In the genomic region with DNA sequence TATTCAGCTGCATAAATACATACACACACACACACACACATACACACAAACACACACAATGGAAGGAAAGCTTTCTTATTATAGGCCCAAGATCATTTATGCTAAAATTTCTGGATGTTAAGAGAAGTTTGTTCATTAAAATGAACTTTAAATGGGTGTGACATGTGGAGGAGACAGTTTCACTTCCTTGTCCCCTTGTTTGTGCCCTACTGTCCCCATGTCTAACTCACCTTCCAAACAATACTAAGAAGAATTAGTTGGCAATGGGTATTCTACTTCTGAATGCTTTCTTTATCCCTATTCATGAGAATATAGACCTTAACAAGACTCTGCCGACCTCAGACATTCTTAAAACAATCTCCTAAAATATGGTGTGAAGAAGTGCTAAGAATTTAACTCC, we compare ENCODE assay signal across 25 cellular contexts.
"Had no signal": no experiment of that assay in that cellular context is flagged by ENCODE, and none has a peak within 500 bp of the region (broad histone marks: within the 10 kb centered on the region; RNA-seq: fewer than 3 reads in every experiment).

No MANE protein-coding gene starts in this region.

- DNase-seq: activated CD4-positive, alpha-beta memory T cell treated with anti-CD3 and anti-CD28 coated beads, Interleukin-2, amount 10 ng/mL, durations not matched to agents 7 days and 5 days; activated CD4-positive, alpha-beta T cell treated with anti-CD3 and anti-CD28 coated beads for 1 hour; activated CD4-positive, alpha-beta T cell treated with anti-CD3 and anti-CD28 coated beads, Interleukin-2, amount 10 ng/mL, durations not matched to agents 7 days and 5 days; activated CD8-positive, alpha-beta memory T cell treated with anti-CD3 and anti-CD28 coated beads, Interleukin-2, amount 50 U/mL, for 48 hours; activated gamma-delta T cell; activated naive CD8-positive, alpha-beta T cell treated with anti-CD3 and anti-CD28 coated beads, Interleukin-2, amount 50 U/mL, for 24 hours; activated T-cell treated with anti-CD3 and anti-CD28 coated beads, Interleukin-2, amount 50 U/mL, for 24 hours; amygdala; caudate nucleus; cortex of kidney; islet precursor cell; left ventricle myocardium superior; natural killer cell; posterior cingulate gyrus; right cardiac atrium; stimulated activated CD4-positive, alpha-beta T cell treated with anti-CD3 and anti-CD28 coated beads, Interleukin-15, amount 100 ng/mL, for 24 hours; stimulated activated CD4-positive, alpha-beta T cell treated with anti-CD3 and anti-CD28 coated beads, Interleukin-2, amount 100 ng/mL, for 24 hours; stimulated activated naive CD4-positive, alpha-beta T cell treated with Interleukin-2 at 50 U/mL for 16 hours; T-helper 9 cell; testis; transverse colon had no signal

- H3K9me3 ChIP-seq: gastroesophageal sphincter, testis, transverse colon had no signal

- ATAC-seq: activated naive CD8-positive, alpha-beta T cell treated with anti-CD3 and anti-CD28 coated beads, Interleukin-2, amount 50 U/mL, for 24 hours; gastroesophageal sphincter; left ventricle myocardium superior; right cardiac atrium had no signal

- H3K27ac Mint-ChIP-seq: activated CD4-positive, alpha-beta memory T cell treated with anti-CD3 and anti-CD28 coated beads, Interleukin-2, amount 10 ng/mL, durations not matched to agents 7 days and 5 days; activated CD4-positive, alpha-beta T cell treated with anti-CD3 and anti-CD28 coated beads, Interleukin-2, amount 10 ng/mL, durations not matched to agents 7 days and 5 days; activated naive CD4-positive, alpha-beta T cell treated with anti-CD3 and anti-CD28 coated beads, Interleukin-2, amount 50 U/mL, for 24 hours; activated naive CD8-positive, alpha-beta T cell treated with anti-CD3 and anti-CD28 coated beads, Interleukin-2, amount 50 U/mL, for 24 hours; activated T-cell treated with anti-CD3 and anti-CD28 coated beads, Interleukin-2, amount 50 U/mL, for 24 hours; mesothelial cell of epicardium; natural killer cell had no signal

- H3K4me1 Mint-ChIP-seq: activated CD4-positive, alpha-beta memory T cell treated with anti-CD3 and anti-CD28 coated beads, Interleukin-2, amount 10 ng/mL, durations not matched to agents 7 days and 5 days; activated CD4-positive, alpha-beta T cell treated with anti-CD3 and anti-CD28 coated beads, Interleukin-2, amount 10 ng/mL, durations not matched to agents 7 days and 5 days; natural killer cell had no signal

- H3K36me3 ChIP-seq: gastroesophageal sphincter, transverse colon had no signal

- H3K27me3 Mint-ChIP-seq: activated CD4-positive, alpha-beta memory T cell treated with anti-CD3 and anti-CD28 coated beads, Interleukin-2, amount 10 ng/mL, durations not matched to agents 7 days and 5 days; activated CD4-positive, alpha-beta T cell treated with anti-CD3 and anti-CD28 coated beads, Interleukin-2, amount 10 ng/mL, durations not matched to agents 7 days and 5 days; activated naive CD8-positive, alpha-beta T cell treated with anti-CD3 and anti-CD28 coated beads, Interleukin-2, amount 50 U/mL, for 24 hours had no signal

- H3K27me3 ChIP-seq: gastroesophageal sphincter, hepatocyte, testis, transverse colon had no signal

- H3K36me3 Mint-ChIP-seq: activated naive CD4-positive, alpha-beta T cell treated with anti-CD3 and anti-CD28 coated beads, Interleukin-2, amount 50 U/mL, for 24 hours; mesothelial cell of epicardium; natural killer cell had no signal

- H3K4me1 ChIP-seq: gastroesophageal sphincter had no signal

- H3K4me3 ChIP-seq: gastroesophageal sphincter, hepatocyte, testis, transverse colon had no signal

- H3K4me3 Mint-ChIP-seq: activated CD4-positive, alpha-beta memory T cell treated with anti-CD3 and anti-CD28 coated beads, Interleukin-2, amount 10 ng/mL, durations not matched to agents 7 days and 5 days; activated CD4-positive, alpha-beta T cell treated with anti-CD3 and anti-CD28 coated beads, Interleukin-2, amount 10 ng/mL, durations not matched to agents 7 days and 5 days; activated naive CD4-positive, alpha-beta T cell treated with anti-CD3 and anti-CD28 coated beads, Interleukin-2, amount 50 U/mL, for 24 hours; activated naive CD8-positive, alpha-beta T cell treated with anti-CD3 and anti-CD28 coated beads, Interleukin-2, amount 50 U/mL, for 24 hours; activated T-cell treated with anti-CD3 and anti-CD28 coated beads, Interleukin-2, amount 50 U/mL, for 24 hours; mesothelial cell of epicardium; natural killer cell had no signal

- H3K9me3 Mint-ChIP-seq: activated CD4-positive, alpha-beta memory T cell treated with anti-CD3 and anti-CD28 coated beads, Interleukin-2, amount 10 ng/mL, durations not matched to agents 7 days and 5 days; activated CD4-positive, alpha-beta T cell treated with anti-CD3 and anti-CD28 coated beads, Interleukin-2, amount 10 ng/mL, durations not matched to agents 7 days and 5 days; activated naive CD4-positive, alpha-beta T cell treated with anti-CD3 and anti-CD28 coated beads, Interleukin-2, amount 50 U/mL, for 24 hours; activated T-cell treated with anti-CD3 and anti-CD28 coated beads, Interleukin-2, amount 50 U/mL, for 24 hours had no signal
